Comparison of ENCODE assay signal across 21 cellular contexts in the genomic region with DNA sequence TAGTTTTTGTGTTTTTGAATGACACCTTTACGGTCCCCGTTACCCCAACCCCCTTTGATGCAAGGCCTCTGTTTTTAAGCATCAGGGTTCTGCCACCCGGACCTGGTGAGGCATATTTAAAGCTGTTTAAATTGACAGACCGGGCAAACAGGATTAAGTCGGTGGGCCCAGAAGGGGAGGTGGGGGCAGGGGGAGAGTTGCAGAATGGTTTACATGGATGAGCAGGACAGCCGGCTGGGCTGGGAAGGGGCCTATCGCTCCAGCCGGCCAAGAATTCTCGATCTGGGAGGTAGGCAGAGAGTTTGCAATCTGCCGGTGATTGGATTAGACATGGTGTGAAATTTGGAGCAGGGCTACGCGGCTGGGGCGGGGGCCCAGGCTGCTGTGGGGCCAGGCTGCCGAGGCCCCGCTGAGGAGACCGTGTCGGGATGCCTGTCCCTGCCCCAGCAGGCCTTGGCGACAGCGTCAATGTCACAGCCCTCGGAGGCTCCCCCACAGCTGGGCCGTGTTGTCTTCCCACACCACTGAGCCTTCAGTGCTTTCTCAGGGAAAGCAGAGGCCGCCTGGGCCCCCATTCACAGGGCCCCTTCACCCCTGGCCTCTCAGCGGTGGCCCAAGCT.
"Had no signal": no experiment of that assay in that cellular context is flagged by ENCODE, and none has a peak within 500 bp of the region (broad histone marks: within the 10 kb centered on the region; RNA-seq: fewer than 3 reads in every experiment).

No MANE protein-coding gene starts in this region.

- H3K27ac ChIP-seq: breast epithelium, esophagus muscularis mucosa, thyroid gland had no signal

- H3K4me3 Mint-ChIP-seq: activated B cell treated with CpG ODN at 0.5 μM for 24 hours; activated CD4-positive, alpha-beta T cell treated with anti-CD3 and anti-CD28 coated beads for 36 hours; central memory CD8-positive, alpha-beta T cell; effector memory CD8-positive, alpha-beta T cell; memory B cell; stimulated activated naive CD8-positive, alpha-beta T cell treated with anti-CD3 and anti-CD28 coated beads, Interleukin-15, Interleukin-2, amounts not matched to agents 100 ng/mL and 50 ng/mL, for 24 hours; T-helper 1 cell treated with Interleukin-12 subunit alpha and Interleukin-12 subunit beta and Interleukin-4 antibody, amounts not matched to agents 30 μg/mL and 1 μg/mL, for 36 hours had no signal

- H3K9me3 Mint-ChIP-seq: activated B cell treated with CpG ODN at 0.5 μM for 24 hours; central memory CD8-positive, alpha-beta T cell; effector memory CD8-positive, alpha-beta T cell; memory B cell; stimulated activated naive CD8-positive, alpha-beta T cell treated with anti-CD3 and anti-CD28 coated beads, Interleukin-15, Interleukin-2, amounts not matched to agents 100 ng/mL and 50 ng/mL, for 24 hours; T-helper 1 cell treated with Interleukin-12 subunit alpha and Interleukin-12 subunit beta and Interleukin-4 antibody, amounts not matched to agents 30 μg/mL and 1 μg/mL, for 36 hours had no signal

- ATAC-seq: activated CD4-positive, alpha-beta T cell treated with anti-CD3 and anti-CD28 coated beads for 36 hours; effector memory CD8-positive, alpha-beta T cell had no signal

- H3K4me1 ChIP-seq: breast epithelium, esophagus muscularis mucosa, thyroid gland had no signal

- H3K36me3 Mint-ChIP-seq: memory B cell had no signal

- FAIRE-seq: astrocyte, colon, frontal cortex had no signal

- H3K27me3 Mint-ChIP-seq: activated CD4-positive, alpha-beta T cell treated with anti-CD3 and anti-CD28 coated beads for 36 hours; stimulated activated naive CD8-positive, alpha-beta T cell treated with anti-CD3 and anti-CD28 coated beads, Interleukin-15, Interleukin-2, amounts not matched to agents 100 ng/mL and 50 ng/mL, for 24 hours had no signal

- H3K36me3 ChIP-seq: breast epithelium, esophagus muscularis mucosa, thyroid gland had no signal

- H3K27me3 ChIP-seq: thyroid gland had no signal

- H3K4me3 ChIP-seq: breast epithelium, esophagus muscularis mucosa, thyroid gland had no signal

- H3K27ac Mint-ChIP-seq: activated B cell treated with CpG ODN at 0.5 μM for 24 hours; activated CD4-positive, alpha-beta T cell treated with anti-CD3 and anti-CD28 coated beads for 36 hours; effector memory CD8-positive, alpha-beta T cell; memory B cell; progenitor cell of endocrine pancreas; T-helper 1 cell treated with Interleukin-12 subunit alpha and Interleukin-12 subunit beta and Interleukin-4 antibody, amounts not matched to agents 30 μg/mL and 1 μg/mL, for 36 hours had no signal

- DNase-seq: activated B cell treated with CpG ODN at 0.5 μM for 24 hours; activated CD4-positive, alpha-beta T cell treated with anti-CD3 and anti-CD28 coated beads for 36 hours; activated CD4-positive, alpha-beta T cell treated with anti-CD3 and anti-CD28 coated beads, Interleukin-2, amount 50 U/mL, for 48 hours; activated naive CD4-positive, alpha-beta T cell treated with anti-CD3 and anti-CD28 coated beads, Interleukin-2, amount 50 U/mL, for 16 hours; activated T-cell treated with anti-CD3 and anti-CD28 coated beads, Interleukin-2, amount 50 U/mL, for 48 hours; effector memory CD8-positive, alpha-beta T cell; hypothalamus; stimulated activated CD4-positive, alpha-beta T cell treated with anti-CD3 and anti-CD28 coated beads, Interleukin-12 subunit alpha, Interleukin-12 subunit beta, amount 100 ng/mL, for 4 hours; substantia nigra; T1000; thyroid gland had no signal

- H3K9me3 ChIP-seq: breast epithelium, esophagus muscularis mucosa, thyroid gland had no signal
